Comparison of ENCODE assay signal across 29 cellular contexts in genomic region chr9:137229903-137230719, GRCh38. TPM values are rescaled to one million over a fixed set of nuclear protein-coding genes. Genes with fewer than 3 reads are reported as not detected.
DNase-seq lines count a peak whose midpoint lies in the region; FAIRE-seq and TF ChIP-seq lines count a peak whose summit lies in the region.
"Had no signal": no experiment of that assay in that cellular context is flagged by ENCODE, and none has a peak within 500 bp of the region (broad histone marks: within the 10 kb centered on the region; RNA-seq: fewer than 3 reads in every experiment).

No MANE protein-coding gene starts in this region.

- peaks cover under 1% of the 10 kb centered on the region for H3K27me3 Mint-ChIP-seq in activated T-helper 2 cell treated with anti-CD3 and anti-CD28 coated beads, Interferon-gamma antibody, Interleukin-2, Interleukin-4, amounts not matched to agents 10 μg/mL and 5 μg/mL and 100 μg/mL, durations not matched to agents 14 hours and 24 hours and 36 hours (ENCODE audit: low read depth)

- DNase-seq in SK-MEL-5 (ENCODE audit: low read depth, low spot score) = peak; percentile 40
- DNase-seq in hepatocyte (ENCODE audit: low spot score) = peak; percentile 69
- no peak for DNase-seq in neuronal stem cell (ENCODE audit: low spot score)
- DNase-seq in RPMI8226 = no peak
- DNase-seq in activated T-helper 2 cell treated with anti-CD3 and anti-CD28 coated beads, Interferon-gamma antibody, Interleukin-2, Interleukin-4, amounts not matched to agents 10 μg/mL and 5 μg/mL and 100 μg/mL, durations not matched to agents 14 hours and 24 hours and 36 hours (ENCODE audit: low spot score) = no peak
- DNase-seq in GM12891 (ENCODE audit: insufficient read length, low spot score) = no peak
- DNase-seq: AML-193; Caco-2; CD8-positive, alpha-beta T cell; KBM-7; NCI-H1105 treated with DMSO at 0.1 percent for 48 hours; NCI-H2029 treated with DMSO at 0.1 percent for 48 hours; NCI-H446 treated with DMSO at 0.1 percent for 48 hours; NCI-H526; NCI-H82; NK-92 treated with Interleukin-12 subunit alpha and Interleukin-12 subunit beta, amount 100 ng/mL, for 24 hours; SHP77 had no signal

- H2BK12ac ChIP-seq in neuronal stem cell (ENCODE audit: low read length) = no peak overlapping the region

- no peak overlapping the region for H3K14ac ChIP-seq in neuronal stem cell (ENCODE audit: low read length)

- H3K79me1 ChIP-seq in neuronal stem cell (ENCODE audit: low read depth, low read length) = no peaks in the 10 kb centered on the region

- no peaks in the 10 kb centered on the region for H3K36me3 Mint-ChIP-seq in activated T-helper 2 cell treated with anti-CD3 and anti-CD28 coated beads, Interferon-gamma antibody, Interleukin-2, Interleukin-4, amounts not matched to agents 10 μg/mL and 5 μg/mL and 100 μg/mL, durations not matched to agents 14 hours and 24 hours and 36 hours (ENCODE audit: low read depth)
- H3K36me3 Mint-ChIP-seq: CD8-positive, alpha-beta T cell had no signal

- intact Hi-C loops in activated T-helper 2 cell treated with anti-CD3 and anti-CD28 coated beads, Interferon-gamma antibody, Interleukin-2, Interleukin-4, amounts not matched to agents 10 μg/mL and 5 μg/mL and 100 μg/mL, durations not matched to agents 14 hours and 24 hours and 36 hours (cut with micrococcal nuclease) = no loop called here

- H3K36me3 ChIP-seq in BLaER1 = no peaks in the 10 kb centered on the region
- no peaks in the 10 kb centered on the region for H3K36me3 ChIP-seq in hepatocyte (replicated peaks; ENCODE audit: insufficient read depth, low read depth)
- no peaks in the 10 kb centered on the region for H3K36me3 ChIP-seq in neuronal stem cell (replicated peaks in 1 of 2; ENCODE audit: control insufficient read depth in 2 of 2, insufficient read depth in 2 of 2, low read length in 2 of 2)

- H3K4me1 ChIP-seq in BLaER1 = peaks cover 71% of the 10 kb centered on the region
- H3K4me1 ChIP-seq in hepatocyte (ENCODE audit: insufficient read depth) = peaks cover 43% of the 10 kb centered on the region
- peaks cover 0 to 9% of the 10 kb centered on the region in 2 donors for H3K4me1 ChIP-seq in neuronal stem cell (ENCODE audit: control insufficient read depth in 2 of 2, insufficient read depth in 1 of 2, low read depth in 1 of 2, low read length in 2 of 2)

- H3K9ac ChIP-seq in BLaER1 (peak overlapping the region; percentile 32), neuronal stem cell (ENCODE audit: low read depth, low read length, poor library complexity) (peak overlapping the region; percentile 44)

- no peak for TF ChIP-seq CTCF in hepatocyte (IDR thresholded peaks at IDR 0.05; ENCODE audit: poor library complexity)

- no peak overlapping the region for H2BK15ac ChIP-seq in neuronal stem cell (ENCODE audit: low read length)

- H3K27ac Mint-ChIP-seq in activated T-helper 2 cell treated with anti-CD3 and anti-CD28 coated beads, Interferon-gamma antibody, Interleukin-2, Interleukin-4, amounts not matched to agents 10 μg/mL and 5 μg/mL and 100 μg/mL, durations not matched to agents 14 hours and 24 hours and 36 hours = no peak overlapping the region
- H3K27ac Mint-ChIP-seq: CD8-positive, alpha-beta T cell had no signal

- FAIRE-seq in GM12891 (lab: Jason Lieb, UNC) = no peak
- FAIRE-seq: G401.6, GM12892, GM19239 had no signal

- H3K27ac ChIP-seq in BLaER1 = peak overlapping the region; percentile 50
- H3K27ac ChIP-seq in hepatocyte = peak overlapping the region; percentile 87
- no peak overlapping the region for H3K27ac ChIP-seq in neuronal stem cell (replicated peaks; ENCODE audit: low read length)
- H3K27ac ChIP-seq: C4-2B, RWPE1, SK-N-MC had no signal

- no peak overlapping the region for H4K8ac ChIP-seq in neuronal stem cell (ENCODE audit: low read depth, low read length)

- H2AFZ ChIP-seq in hepatocyte = no peak overlapping the region
- H2AFZ ChIP-seq in neuronal stem cell (ENCODE audit: low read length) = peak overlapping the region; percentile 32

- H4K20me1 ChIP-seq in BLaER1 (peaks cover 8% of the 10 kb centered on the region; the same call in 1 of the 2 replicates), hepatocyte (ENCODE audit: insufficient read depth, poor library complexity, severe bottlenecking) (no peaks in the 10 kb centered on the region)

- H3K27me3 ChIP-seq in BLaER1 (no peaks in the 10 kb centered on the region), hepatocyte (no peaks in the 10 kb centered on the region), neuronal stem cell (ENCODE audit: control insufficient read depth in 3 of 3, insufficient read depth in 3 of 3, low read depth in 1 of 3, low read length in 3 of 3) (peaks cover 0 to 7% (median 0%) of the 10 kb centered on the region in 3 experiments)

- H3K4me1 Mint-ChIP-seq in activated T-helper 2 cell treated with anti-CD3 and anti-CD28 coated beads, Interferon-gamma antibody, Interleukin-2, Interleukin-4, amounts not matched to agents 10 μg/mL and 5 μg/mL and 100 μg/mL, durations not matched to agents 14 hours and 24 hours and 36 hours (ENCODE audit: low read depth) = peaks cover 5% of the 10 kb centered on the region

- in situ Hi-C loops in SK-MEL-5 (cut with HindIII; ENCODE audit: low pct_unique_long_range_greater_than_20kb, low sequenced_read_pairs) = no loop called here

- H3K4ac ChIP-seq in neuronal stem cell (ENCODE audit: low read length) = no peak overlapping the region

- H3K4me3 ChIP-seq in BLaER1 = no peak overlapping the region
- H3K4me3 ChIP-seq in hepatocyte = no peak overlapping the region
- no peak overlapping the region for H3K4me3 ChIP-seq in neuronal stem cell (ENCODE audit: low read length in 2 of 2)
- H3K4me3 ChIP-seq: SK-N-MC had no signal

- H3K9me3 ChIP-seq in BLaER1 (no peaks in the 10 kb centered on the region), hepatocyte (ENCODE audit: low read depth) (no peaks in the 10 kb centered on the region), neuronal stem cell (replicated peaks in 1 of 2; ENCODE audit: control insufficient read depth in 2 of 2, insufficient read depth in 1 of 2, low read depth in 1 of 2, low read length in 2 of 2) (no peaks in the 10 kb centered on the region)
- H3K9me3 ChIP-seq: Caco-2 had no signal

- WGBS in hepatocyte (ENCODE audit: low lambda C conversion rate, missing lambda C conversion rate) = 59% methylated on average over 22 of the region's 31 CpGs
- WGBS in neuronal stem cell (ENCODE audit: extremely low coverage in 2 of 2, insufficient read length in 2 of 2, insufficient replicate concordance in 1 of 2), 2 donors = no CpG with 5 or more reads among the region's 31 CpGs

- no peak overlapping the region for H4K91ac ChIP-seq in neuronal stem cell (ENCODE audit: low read depth, low read length, poor library complexity)

- no peaks in the 10 kb centered on the region for H3K79me2 ChIP-seq in hepatocyte

- no peaks in the 10 kb centered on the region for H3K9me3 Mint-ChIP-seq in activated T-helper 2 cell treated with anti-CD3 and anti-CD28 coated beads, Interferon-gamma antibody, Interleukin-2, Interleukin-4, amounts not matched to agents 10 μg/mL and 5 μg/mL and 100 μg/mL, durations not matched to agents 14 hours and 24 hours and 36 hours
- H3K9me3 Mint-ChIP-seq: CD8-positive, alpha-beta T cell had no signal

- peak overlapping the region; percentile 93 for H2AK5ac ChIP-seq in neuronal stem cell (ENCODE audit: low read depth, low read length)

- H3K4me3 Mint-ChIP-seq in activated T-helper 2 cell treated with anti-CD3 and anti-CD28 coated beads, Interferon-gamma antibody, Interleukin-2, Interleukin-4, amounts not matched to agents 10 μg/mL and 5 μg/mL and 100 μg/mL, durations not matched to agents 14 hours and 24 hours and 36 hours (ENCODE audit: low read depth) = no peak overlapping the region
- H3K4me3 Mint-ChIP-seq: CD8-positive, alpha-beta T cell had no signal

- no peaks in the 10 kb centered on the region for H3K9me2 ChIP-seq in hepatocyte (replicated peaks; ENCODE audit: insufficient read depth)

- H3K4me2 ChIP-seq in BLaER1 = peak overlapping the region; percentile 83
- H3K4me2 ChIP-seq in hepatocyte = peak overlapping the region; percentile 50
- H3K4me2 ChIP-seq in neuronal stem cell (ENCODE audit: insufficient read depth, low read length, poor library complexity, severe bottlenecking) = peak overlapping the region; percentile 18

- H3K18ac ChIP-seq in neuronal stem cell (ENCODE audit: low read length) = peak overlapping the region; percentile 38

- H2BK5ac ChIP-seq in neuronal stem cell (ENCODE audit: low read length) = peak overlapping the region; percentile 87

- TF ChIP-seq POLR2A in GM12891 (IDR thresholded peaks at IDR 0.05; ENCODE audit: low read depth, low read length) = no peak

- no peak overlapping the region for H3K23ac ChIP-seq in neuronal stem cell (ENCODE audit: low read depth, low read length, poor library complexity)

- H2BK120ac ChIP-seq in neuronal stem cell (ENCODE audit: low read depth, low read length) = no peak overlapping the region

RNA-seq across cellular contexts. Expression of gene SLC34A3, which starts 0.6 kb away (rescaled TPM):
- not detected in 2 replicates for total RNA-seq in SK-MEL-5 (2014; rRNA removed; shearing (Covaris generic))
- polyA plus RNA-seq in SK-MEL-5 (2015; cell fraction: cytosol; rRNA removed) = not detected in 2 replicates
- not detected in 2 replicates for polyA plus RNA-seq in SK-MEL-5 (2015; cell fraction: nucleus; rRNA removed)
- total RNA-seq in hepatocyte = 1.8 and 2.7 TPM in 2 replicates
- polyA plus RNA-seq in hepatocyte = 2.1 and 4.7 TPM in 2 replicates
- polyA plus RNA-seq in neuronal stem cell (2013, experiment 1 of 2) = not detected
- polyA plus RNA-seq in neuronal stem cell (2013, experiment 2 of 2) = not detected
- total RNA-seq in activated T-helper 2 cell treated with anti-CD3 and anti-CD28 coated beads, Interferon-gamma antibody, Interleukin-2, Interleukin-4, amounts not matched to agents 10 μg/mL and 5 μg/mL and 100 μg/mL, durations not matched to agents 14 hours and 24 hours and 36 hours = not detected in 2 replicates
- not detected for polyA plus RNA-seq in GM12891 (2012; ENCODE audit: low read depth, missing spikeins)
- total RNA-seq: Caco-2; CD8-positive, alpha-beta T cell; H4; HT1080; MCF 10A had no signal
- polyA plus RNA-seq: AG04450 had no signal

RNA-seq across cellular contexts. Expression of gene RNF224, which starts 2.8 kb away (rescaled TPM):
- not detected in 2 replicates for total RNA-seq in SK-MEL-5 (2014; rRNA removed; shearing (Covaris generic))
- not detected in 2 replicates for polyA plus RNA-seq in SK-MEL-5 (2015; cell fraction: cytosol; rRNA removed)
- polyA plus RNA-seq in SK-MEL-5 (2015; cell fraction: nucleus; rRNA removed) = not detected in 2 replicates
- 0.68 and 1.4 TPM in 2 replicates for total RNA-seq in hepatocyte
- 0.88 and 1.1 TPM in 2 replicates for polyA plus RNA-seq in hepatocyte
- polyA plus RNA-seq in neuronal stem cell (2013, experiment 1 of 2) = not detected
- polyA plus RNA-seq in neuronal stem cell (2013, experiment 2 of 2) = not detected
- total RNA-seq in activated T-helper 2 cell treated with anti-CD3 and anti-CD28 coated beads, Interferon-gamma antibody, Interleukin-2, Interleukin-4, amounts not matched to agents 10 μg/mL and 5 μg/mL and 100 μg/mL, durations not matched to agents 14 hours and 24 hours and 36 hours = not detected in 2 replicates
- polyA plus RNA-seq in GM12891 (2012; ENCODE audit: low read depth, missing spikeins) = 0.17 TPM
- total RNA-seq: CD8-positive, alpha-beta T cell; H4; HT1080 had no signal
- polyA plus RNA-seq: AG04450 had no signal

RNA-seq across cellular contexts. Expression of gene CYSRT1, which starts 5.1 kb away (rescaled TPM):
- 0.21 and 0.59 TPM in 2 replicates for total RNA-seq in SK-MEL-5 (2014; rRNA removed; shearing (Covaris generic))
- polyA plus RNA-seq in SK-MEL-5 (2015; cell fraction: cytosol; rRNA removed) = 1.00 and 1.5 TPM in 2 replicates
- 0.23 TPM in 1 of 2 replicates, not detected in the other for polyA plus RNA-seq in SK-MEL-5 (2015; cell fraction: nucleus; rRNA removed)
- total RNA-seq in hepatocyte = 1.4 and 2.4 TPM in 2 replicates
- 2.1 and 4.3 TPM in 2 replicates for polyA plus RNA-seq in hepatocyte
- 0.66 TPM for polyA plus RNA-seq in neuronal stem cell (2013, experiment 1 of 2)
- 0.61 TPM for polyA plus RNA-seq in neuronal stem cell (2013, experiment 2 of 2)
- 0.41 and 0.50 TPM in 2 replicates for total RNA-seq in activated T-helper 2 cell treated with anti-CD3 and anti-CD28 coated beads, Interferon-gamma antibody, Interleukin-2, Interleukin-4, amounts not matched to agents 10 μg/mL and 5 μg/mL and 100 μg/mL, durations not matched to agents 14 hours and 24 hours and 36 hours
- 0.82 TPM for polyA plus RNA-seq in GM12891 (2012; ENCODE audit: low read depth, missing spikeins)

RNA-seq across cellular contexts. Expression of gene RNF208, which starts 8.1 kb away (rescaled TPM):
- total RNA-seq in SK-MEL-5 (2014; rRNA removed; shearing (Covaris generic)) = not detected in 2 replicates
- 0.27 and 0.75 TPM in 2 replicates for polyA plus RNA-seq in SK-MEL-5 (2015; cell fraction: cytosol; rRNA removed)
- 6.6 and 8.5 TPM in 2 replicates for polyA plus RNA-seq in SK-MEL-5 (2015; cell fraction: nucleus; rRNA removed)
- total RNA-seq in hepatocyte = 1.6 and 2.3 TPM in 2 replicates
- polyA plus RNA-seq in hepatocyte = 3.3 and 6.6 TPM in 2 replicates
- polyA plus RNA-seq in neuronal stem cell (2013, experiment 1 of 2) = 6.4 TPM
- 6.5 TPM for polyA plus RNA-seq in neuronal stem cell (2013, experiment 2 of 2)
- 9.5 and 10.1 TPM in 2 replicates for total RNA-seq in activated T-helper 2 cell treated with anti-CD3 and anti-CD28 coated beads, Interferon-gamma antibody, Interleukin-2, Interleukin-4, amounts not matched to agents 10 μg/mL and 5 μg/mL and 100 μg/mL, durations not matched to agents 14 hours and 24 hours and 36 hours
- 5.2 TPM for polyA plus RNA-seq in GM12891 (2012; ENCODE audit: low read depth, missing spikeins)
- total RNA-seq: H4, LHCN-M2 had no signal

RNA-seq across cellular contexts. Expression of gene TUBB4B, which starts 11.0 kb away (rescaled TPM):
- 66.1 and 81.2 TPM in 2 replicates for total RNA-seq in SK-MEL-5 (2014; rRNA removed; shearing (Covaris generic))
- 403 and 491 TPM in 2 replicates for polyA plus RNA-seq in SK-MEL-5 (2015; cell fraction: cytosol; rRNA removed)
- polyA plus RNA-seq in SK-MEL-5 (2015; cell fraction: nucleus; rRNA removed) = 187 and 188 TPM in 2 replicates
- 309 and 313 TPM in 2 replicates for total RNA-seq in hepatocyte
- polyA plus RNA-seq in hepatocyte = 388 and 446 TPM in 2 replicates
- 358 TPM for polyA plus RNA-seq in neuronal stem cell (2013, experiment 1 of 2)
- polyA plus RNA-seq in neuronal stem cell (2013, experiment 2 of 2) = 354 TPM
- total RNA-seq in activated T-helper 2 cell treated with anti-CD3 and anti-CD28 coated beads, Interferon-gamma antibody, Interleukin-2, Interleukin-4, amounts not matched to agents 10 μg/mL and 5 μg/mL and 100 μg/mL, durations not matched to agents 14 hours and 24 hours and 36 hours = 357 and 361 TPM in 2 replicates
- polyA plus RNA-seq in GM12891 (2012; ENCODE audit: low read depth, missing spikeins) = 199 TPM

Comparison
In these comparisons a context has a peak if more than half of its experiments do, and no peak if none do; other contexts are left out.
1. H3K4me2 ChIP-seq: peak in every context shown above with its lines; median percentile 83 in BLaER1; 50 in hepatocyte; 18 in neuronal stem cell.
2. DNase-seq: peak in SK-MEL-5 (single experiment) and hepatocyte (single experiment); none in neuronal stem cell (single experiment), RPMI8226 (single experiment), activated T-helper 2 cell treated with anti-CD3 and anti-CD28 coated beads, Interferon-gamma antibody, Interleukin-2, Interleukin-4, amounts not matched to agents 10 μg/mL and 5 μg/mL and 100 μg/mL, durations not matched to agents 14 hours and 24 hours and 36 hours (single experiment) and GM12891 (single experiment).